In genomic region chr12:120194534-120195395, GRCh38 we compare ENCODE assay signal across 1 cellular context.
TF ChIP-seq lines count a peak whose summit lies in the region.

A gene with protein sequence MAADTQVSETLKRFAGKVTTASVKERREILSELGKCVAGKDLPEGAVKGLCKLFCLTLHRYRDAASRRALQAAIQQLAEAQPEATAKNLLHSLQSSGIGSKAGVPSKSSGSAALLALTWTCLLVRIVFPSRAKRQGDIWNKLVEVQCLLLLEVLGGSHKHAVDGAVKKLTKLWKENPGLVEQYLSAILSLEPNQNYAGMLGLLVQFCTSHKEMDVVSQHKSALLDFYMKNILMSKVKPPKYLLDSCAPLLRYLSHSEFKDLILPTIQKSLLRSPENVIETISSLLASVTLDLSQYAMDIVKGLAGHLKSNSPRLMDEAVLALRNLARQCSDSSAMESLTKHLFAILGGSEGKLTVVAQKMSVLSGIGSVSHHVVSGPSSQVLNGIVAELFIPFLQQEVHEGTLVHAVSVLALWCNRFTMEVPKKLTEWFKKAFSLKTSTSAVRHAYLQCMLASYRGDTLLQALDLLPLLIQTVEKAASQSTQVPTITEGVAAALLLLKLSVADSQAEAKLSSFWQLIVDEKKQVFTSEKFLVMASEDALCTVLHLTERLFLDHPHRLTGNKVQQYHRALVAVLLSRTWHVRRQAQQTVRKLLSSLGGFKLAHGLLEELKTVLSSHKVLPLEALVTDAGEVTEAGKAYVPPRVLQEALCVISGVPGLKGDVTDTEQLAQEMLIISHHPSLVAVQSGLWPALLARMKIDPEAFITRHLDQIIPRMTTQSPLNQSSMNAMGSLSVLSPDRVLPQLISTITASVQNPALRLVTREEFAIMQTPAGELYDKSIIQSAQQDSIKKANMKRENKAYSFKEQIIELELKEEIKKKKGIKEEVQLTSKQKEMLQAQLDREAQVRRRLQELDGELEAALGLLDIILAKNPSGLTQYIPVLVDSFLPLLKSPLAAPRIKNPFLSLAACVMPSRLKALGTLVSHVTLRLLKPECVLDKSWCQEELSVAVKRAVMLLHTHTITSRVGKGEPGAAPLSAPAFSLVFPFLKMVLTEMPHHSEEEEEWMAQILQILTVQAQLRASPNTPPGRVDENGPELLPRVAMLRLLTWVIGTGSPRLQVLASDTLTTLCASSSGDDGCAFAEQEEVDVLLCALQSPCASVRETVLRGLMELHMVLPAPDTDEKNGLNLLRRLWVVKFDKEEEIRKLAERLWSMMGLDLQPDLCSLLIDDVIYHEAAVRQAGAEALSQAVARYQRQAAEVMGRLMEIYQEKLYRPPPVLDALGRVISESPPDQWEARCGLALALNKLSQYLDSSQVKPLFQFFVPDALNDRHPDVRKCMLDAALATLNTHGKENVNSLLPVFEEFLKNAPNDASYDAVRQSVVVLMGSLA (N-terminal part only) (minus strand): TSS chr12:120194715. CDS start chr12:120194697, 18 bp downstream.

TF ChIP-seq in K562, 482 proteins besides CTCF, POLR2A, EP300 and RAD21 (continued from another document and continues in another):
- TF ChIP-seq JUND (IDR thresholded peaks at IDR 0.05; ENCODE audit: borderline replicate concordance, low read depth, low read length), result peak; percentile 20; the same call in 1 of the 2 replicates
- no peak; the same call in 1 of the 3 replicates for TF ChIP-seq JUND (tag; IDR thresholded peaks at IDR 0.05; ENCODE audit: borderline replicate concordance, low read depth, low read length)
- TF ChIP-seq WHSC1 (IDR thresholded peaks at IDR 0.05; ENCODE audit: low read length), result no peak
- peak; percentile 36; the same call in 1 of the 2 replicates for TF ChIP-seq SPI1 (IDR thresholded peaks at IDR 0.05; ENCODE audit: borderline replicate concordance, low read depth, low read length)
- TF ChIP-seq BCLAF1 (IDR thresholded peaks at IDR 0.05; ENCODE audit: borderline replicate concordance in 1 of 2, control insufficient read depth in 1 of 2, low read depth in 2 of 2, low read length in 1 of 2), result 0 out of 4 replicates have a peak, but pooled peaks of 1 of the 2 experiments have one; percentile 29
- TF ChIP-seq MXI1 (IDR thresholded peaks at IDR 0.05; ENCODE audit: low read depth, low read length), result peak; percentile 78
- TF ChIP-seq ATF7 (IDR thresholded peaks at IDR 0.05), result 0 out of 2 replicates have a peak, but pooled peaks have one; percentile 47
- TF ChIP-seq ZNF511 (CRISPR knock-in tag; IDR thresholded peaks at IDR 0.05), result peak; percentile 82; the same call in 1 of the 2 replicates
- TF ChIP-seq NFXL1 (CRISPR knock-in tag; IDR thresholded peaks at IDR 0.05), result peak; percentile 70; the same call in 1 of the 2 replicates
- peak; percentile 79 for TF ChIP-seq ELF2 (CRISPR knock-in tag; IDR thresholded peaks at IDR 0.05)
- no peak for TF ChIP-seq FOXM1 (IDR thresholded peaks at IDR 0.05; ENCODE audit: low read depth)
- TF ChIP-seq FOXM1 (CRISPR knock-in tag; IDR thresholded peaks at IDR 0.05; ENCODE audit: low read depth), result peak; percentile 85; the same call in 1 of the 2 replicates
- TF ChIP-seq SIX5 (IDR thresholded peaks at IDR 0.05; ENCODE audit: borderline replicate concordance in 1 of 2, insufficient read depth in 1 of 2, low read depth in 1 of 2, low read length in 2 of 2), result peak; percentile 27 to 34; a peak in 1 of 4 replicates
- TF ChIP-seq TRIM25 (IDR thresholded peaks at IDR 0.05; ENCODE audit: borderline replicate concordance), result no peak
- TF ChIP-seq, protein P1, sequence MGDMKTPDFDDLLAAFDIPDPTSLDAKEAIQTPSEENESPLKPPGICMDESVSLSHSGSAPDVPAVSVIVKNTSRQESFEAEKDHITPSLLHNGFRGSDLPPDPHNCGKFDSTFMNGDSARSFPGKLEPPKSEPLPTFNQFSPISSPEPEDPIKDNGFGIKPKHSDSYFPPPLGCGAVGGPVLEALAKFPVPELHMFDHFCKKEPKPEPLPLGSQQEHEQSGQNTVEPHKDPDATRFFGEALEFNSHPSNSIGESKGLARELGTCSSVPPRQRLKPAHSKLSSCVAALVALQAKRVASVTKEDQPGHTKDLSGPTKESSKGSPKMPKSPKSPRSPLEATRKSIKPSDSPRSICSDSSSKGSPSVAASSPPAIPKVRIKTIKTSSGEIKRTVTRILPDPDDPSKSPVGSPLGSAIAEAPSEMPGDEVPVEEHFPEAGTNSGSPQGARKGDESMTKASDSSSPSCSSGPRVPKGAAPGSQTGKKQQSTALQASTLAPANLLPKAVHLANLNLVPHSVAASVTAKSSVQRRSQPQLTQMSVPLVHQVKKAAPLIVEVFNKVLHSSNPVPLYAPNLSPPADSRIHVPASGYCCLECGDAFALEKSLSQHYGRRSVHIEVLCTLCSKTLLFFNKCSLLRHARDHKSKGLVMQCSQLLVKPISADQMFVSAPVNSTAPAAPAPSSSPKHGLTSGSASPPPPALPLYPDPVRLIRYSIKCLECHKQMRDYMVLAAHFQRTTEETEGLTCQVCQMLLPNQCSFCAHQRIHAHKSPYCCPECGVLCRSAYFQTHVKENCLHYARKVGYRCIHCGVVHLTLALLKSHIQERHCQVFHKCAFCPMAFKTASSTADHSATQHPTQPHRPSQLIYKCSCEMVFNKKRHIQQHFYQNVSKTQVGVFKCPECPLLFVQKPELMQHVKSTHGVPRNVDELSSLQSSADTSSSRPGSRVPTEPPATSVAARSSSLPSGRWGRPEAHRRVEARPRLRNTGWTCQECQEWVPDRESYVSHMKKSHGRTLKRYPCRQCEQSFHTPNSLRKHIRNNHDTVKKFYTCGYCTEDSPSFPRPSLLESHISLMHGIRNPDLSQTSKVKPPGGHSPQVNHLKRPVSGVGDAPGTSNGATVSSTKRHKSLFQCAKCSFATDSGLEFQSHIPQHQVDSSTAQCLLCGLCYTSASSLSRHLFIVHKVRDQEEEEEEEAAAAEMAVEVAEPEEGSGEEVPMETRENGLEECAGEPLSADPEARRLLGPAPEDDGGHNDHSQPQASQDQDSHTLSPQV (IDR thresholded peaks at IDR 0.05), result peak; percentile 97
- 0 out of 2 replicates have a peak, but pooled peaks have one; percentile 52 for TF ChIP-seq KLF13 (tag; IDR thresholded peaks at IDR 0.05; ENCODE audit: borderline replicate concordance, low read depth)
- peak; percentile 73 for TF ChIP-seq RBM39 (optimal IDR thresholded peaks at IDR 0.05; ENCODE audit: low read depth, low read length)
- TF ChIP-seq PHB (CRISPR knock-in tag; IDR thresholded peaks at IDR 0.05), result no peak
- no peak for TF ChIP-seq XRCC3 (IDR thresholded peaks at IDR 0.05)
- peak; percentile 99 for TF ChIP-seq RBBP5 (IDR thresholded peaks at IDR 0.05; ENCODE audit: borderline replicate concordance, insufficient read depth, low read length, poor library complexity, severe bottlenecking)
- TF ChIP-seq ZBTB11 (CRISPR knock-in tag; IDR thresholded peaks at IDR 0.05), result peak in 1 of 3 experiments; percentile 76; a peak in 2 of 6 replicates
- TF ChIP-seq RHOXF2B (CRISPR knock-in tag; conservative IDR thresholded peaks at IDR 0.05), result no peak
- peak; percentile 99 for TF ChIP-seq GABPA (tag; conservative IDR thresholded peaks at IDR 0.05; ENCODE audit: low read depth)
- peak; percentile 81 to 89 for TF ChIP-seq NONO (IDR thresholded peaks at IDR 0.05; ENCODE audit: low read depth in 2 of 2, low read length in 1 of 2)
- TF ChIP-seq BRD9 (IDR thresholded peaks at IDR 0.05; ENCODE audit: low read depth, partially characterized antibody), result peak; percentile 64
- TF ChIP-seq MTF1 (CRISPR knock-in tag; IDR thresholded peaks at IDR 0.05; ENCODE audit: borderline replicate concordance), result no peak
- peak; percentile 89 for TF ChIP-seq ZBTB7A (IDR thresholded peaks at IDR 0.05; ENCODE audit: borderline replicate concordance, control insufficient read depth, low read depth, low read length)
- 0 out of 2 replicates have a peak, but pooled peaks have one; percentile 2 for TF ChIP-seq CBFB (CRISPR knock-in tag; IDR thresholded peaks at IDR 0.05)
- TF ChIP-seq SRF (CRISPR knock-in tag; IDR thresholded peaks at IDR 0.05), result peak in 1 of 2 experiments; percentile 44; a peak in 1 of 4 replicates
- no peak for TF ChIP-seq SFPQ (IDR thresholded peaks at IDR 0.05; ENCODE audit: low read depth, low read length)
- peak; percentile 97 for TF ChIP-seq RBM22 (IDR thresholded peaks at IDR 0.05; ENCODE audit: low read depth, low read length, poor library complexity, severe bottlenecking)
- TF ChIP-seq NR2C2 (CRISPR knock-in tag; IDR thresholded peaks at IDR 0.05), result peak; percentile 100
- peak; percentile 100 for TF ChIP-seq NR2C2 (tag; IDR thresholded peaks at IDR 0.05)
- TF ChIP-seq ZFX (CRISPR knock-in tag; IDR thresholded peaks at IDR 0.05), result peak; percentile 98
- TF ChIP-seq, protein P2, sequence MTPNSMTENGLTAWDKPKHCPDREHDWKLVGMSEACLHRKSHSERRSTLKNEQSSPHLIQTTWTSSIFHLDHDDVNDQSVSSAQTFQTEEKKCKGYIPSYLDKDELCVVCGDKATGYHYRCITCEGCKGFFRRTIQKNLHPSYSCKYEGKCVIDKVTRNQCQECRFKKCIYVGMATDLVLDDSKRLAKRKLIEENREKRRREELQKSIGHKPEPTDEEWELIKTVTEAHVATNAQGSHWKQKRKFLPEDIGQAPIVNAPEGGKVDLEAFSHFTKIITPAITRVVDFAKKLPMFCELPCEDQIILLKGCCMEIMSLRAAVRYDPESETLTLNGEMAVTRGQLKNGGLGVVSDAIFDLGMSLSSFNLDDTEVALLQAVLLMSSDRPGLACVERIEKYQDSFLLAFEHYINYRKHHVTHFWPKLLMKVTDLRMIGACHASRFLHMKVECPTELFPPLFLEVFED (CRISPR knock-in tag; conservative IDR thresholded peaks at IDR 0.05), result peak; percentile 79
